ENCODE assay signal across 10 cellular contexts in genomic region chr11:2150206-2150847, GRCh38. TPM values are rescaled to one million over a fixed set of nuclear protein-coding genes. Genes with fewer than 3 reads are reported as not detected.
DNase-seq lines count a peak whose midpoint lies in the region; ATAC-seq, FAIRE-seq and TF ChIP-seq lines count a peak whose summit lies in the region.
"Had no signal": no experiment of that assay in that cellular context is flagged by ENCODE, and none has a peak within 500 bp of the region (broad histone marks: within the 10 kb centered on the region; RNA-seq: fewer than 3 reads in every experiment).

No MANE protein-coding gene starts in this region.

- no peak overlapping the region for H3K27ac ChIP-seq in HCT116 (ENCODE audit: low read depth, low read length)

- H3K4me2 ChIP-seq in HCT116 (ENCODE audit: low read length) = no peak overlapping the region

- POLR2A ChIA-PET in HCT116 (lab: Charles Lee) = interaction anchor here (0.8 to 2.9 kb wide), 4 partner anchors 113 to 316 kb away, joined by 3 to 14 read pairs (median 3); partner anchors contain the start of gene SYT8

- H3K9me3 Mint-ChIP-seq in activated T-helper 17 cell treated with anti-CD3 and anti-CD28 coated beads, Interleukin-2, amount 50 U/mL, for 72 hours = no peaks in the 10 kb centered on the region

- TF ChIP-seq POLR2A in HCT116 (IDR thresholded peaks at IDR 0.05; ENCODE audit: borderline replicate concordance, extremely low read depth, insufficient read depth, insufficient read length) = no peak

- RAD21 ChIA-PET in HCT116 (lab: Charles Lee; ENCODE audit: low non-redundant PET in 1 of 2, low total read pairs in 2 of 2, uncharacterized antibody in 2 of 2, unreplicated experiment in 2 of 2) = interaction anchor here (0.9 to 4.5 kb wide), 7 partner anchors 112 to 498 kb away, joined by 4 to 55 read pairs (median 18); no protein-coding TSS in a partner anchor

- H3K27me3 ChIP-seq in HCT116 (ENCODE audit: insufficient read depth, low read length) = no peaks in the 10 kb centered on the region; the same call in 1 of the 2 replicates

- no peaks in the 10 kb centered on the region for H4K20me1 ChIP-seq in HCT116 (ENCODE audit: insufficient read depth)

- peak; percentile 43 for ATAC-seq in HCT116
- no peak for ATAC-seq in GM21529 (IDR thresholded peaks at IDR 0.05; ENCODE audit: unreplicated experiment)
- ATAC-seq in HG03175 (IDR thresholded peaks at IDR 0.05; ENCODE audit: unreplicated experiment) = no peak
- ATAC-seq in activated T-helper 17 cell treated with anti-CD3 and anti-CD28 coated beads, Interleukin-2, amount 50 U/mL, for 72 hours (replicated peaks) = no peak
- ATAC-seq in HG02588 (IDR thresholded peaks at IDR 0.05; ENCODE audit: unreplicated experiment) = no peak

- no TSS peak for BruUV-seq in HCT116 (replicated peaks; lab: Mats Ljungman, UMichigan)

- H3K4me3 Mint-ChIP-seq in activated T-helper 17 cell treated with anti-CD3 and anti-CD28 coated beads, Interleukin-2, amount 50 U/mL, for 72 hours = no peak overlapping the region

- no peaks in the 10 kb centered on the region for H3K9me3 ChIP-seq in HCT116 (ENCODE audit: control insufficient read depth in 1 of 2, insufficient read depth in 1 of 2, low read depth in 1 of 2, low read length in 2 of 2)

- no peak overlapping the region for H3K9ac ChIP-seq in HCT116 (ENCODE audit: low read length)

- in situ Hi-C loops in ACHN (cut with HindIII; ENCODE audit: low pct_ligation_motif_present, low pct_unique_long_range_greater_than_20kb, low sequenced_read_pairs) = no loop called here

- H3K4me3 ChIP-seq in HCT116 (replicated peaks in 1 of 2; ENCODE audit: low read depth in 1 of 2, low read length in 2 of 2) = no peak overlapping the region

- DNase-seq in ACHN (peak; percentile 47), HCT116 (ENCODE audit: low read depth, low spot score) (peak; percentile 62), inferior parietal cortex (ENCODE audit: extremely low spot score) (peak; percentile 17)
- DNase-seq: aorta, NCI-H1930 had no signal

- no peak overlapping the region for H2AFZ ChIP-seq in HCT116 (ENCODE audit: low read depth, low read length, poor library complexity, severe bottlenecking)

- H3K4me1 ChIP-seq in HCT116 (ENCODE audit: control insufficient read depth in 1 of 2, insufficient read depth in 2 of 2, low read length in 2 of 2) = peaks cover 0 to 4% of the 10 kb centered on the region in 2 experiments; a peak in 1 of 4 replicates

- H3K9me2 ChIP-seq in HCT116 (ENCODE audit: insufficient read depth) = no peaks in the 10 kb centered on the region

- TF ChIP-seq RAD21 in HCT116 (IDR thresholded peaks at IDR 0.05; ENCODE audit: low read depth) = peak; percentile 95

- TF ChIP-seq CTCF in HCT116 (IDR thresholded peaks at IDR 0.05 in 2 of 3, conservative IDR thresholded peaks at IDR 0.05 in 1 of 3; ENCODE audit: borderline replicate concordance in 1 of 3, insufficient read depth in 1 of 3, low read depth in 2 of 3, low read length in 2 of 3) = peak; percentile 61 to 93 (median 66)

- no peaks in the 10 kb centered on the region for H3K79me2 ChIP-seq in HCT116 (ENCODE audit: insufficient read depth, low read length)

- no peak overlapping the region for H3K27ac Mint-ChIP-seq in activated T-helper 17 cell treated with anti-CD3 and anti-CD28 coated beads, Interleukin-2, amount 50 U/mL, for 72 hours

- H3K27me3 Mint-ChIP-seq in activated T-helper 17 cell treated with anti-CD3 and anti-CD28 coated beads, Interleukin-2, amount 50 U/mL, for 72 hours = peaks cover 46% of the 10 kb centered on the region

- no peaks in the 10 kb centered on the region for H3K36me3 ChIP-seq in HCT116 (ENCODE audit: control insufficient read depth in 1 of 2, insufficient read depth in 2 of 2, low read length in 2 of 2)

- intact Hi-C loops in HCT116 (cut with micrococcal nuclease) = loop anchor here (1.0 to 5.0 kb wide), 2 partner anchors 268 to 443 kb away; no protein-coding TSS in a partner anchor

- peak; percentile 68 for FAIRE-seq in TTC549 (lab: Jason Lieb, UNC)

- H3K4me1 Mint-ChIP-seq in activated T-helper 17 cell treated with anti-CD3 and anti-CD28 coated beads, Interleukin-2, amount 50 U/mL, for 72 hours = no peaks in the 10 kb centered on the region

- no peaks in the 10 kb centered on the region for H3K36me3 Mint-ChIP-seq in activated T-helper 17 cell treated with anti-CD3 and anti-CD28 coated beads, Interleukin-2, amount 50 U/mL, for 72 hours (ENCODE audit: low read depth)

- CTCF ChIA-PET in HCT116 (lab: Charles Lee) = interaction anchor here (1.2 to 11.5 kb wide), 23 partner anchors 8 to 603 kb away, joined by 3 to 351 read pairs (median 11); partner anchors contain the start of genes MRPL23, SYT8 and TNNI2

TF ChIP-seq in HCT116, 20 proteins besides CTCF, POLR2A, EP300 and RAD21 (continues in another document):
- TF ChIP-seq ATF3 (IDR thresholded peaks at IDR 0.05) (no peak), ZBTB33 (IDR thresholded peaks at IDR 0.05; ENCODE audit: extremely low read depth, insufficient replicate concordance, low read length) (no peak), ELF1 (IDR thresholded peaks at IDR 0.05; ENCODE audit: borderline replicate concordance, low read depth) (no peak), CEBPB (IDR thresholded peaks at IDR 0.05; ENCODE audit: low read depth) (no peak), FOSL1 (IDR thresholded peaks at IDR 0.05; ENCODE audit: low read depth) (no peak), MAX (IDR thresholded peaks at IDR 0.05) (no peak), YY1 (IDR thresholded peaks at IDR 0.05; ENCODE audit: extremely low read depth, insufficient replicate concordance, low read depth, low read length) (no peak), EGR1 (IDR thresholded peaks at IDR 0.05; ENCODE audit: low read depth) (no peak), SRF (IDR thresholded peaks at IDR 0.05; ENCODE audit: low read depth) (no peak), ZNF274 (IDR thresholded peaks at IDR 0.05; ENCODE audit: low read depth, low read length) (no peak), EZH2phosphoT487 (IDR thresholded peaks at IDR 0.05; ENCODE audit: borderline replicate concordance) (no peak), JUND (IDR thresholded peaks at IDR 0.05) (no peak), EZH2 (IDR thresholded peaks at IDR 0.05) (no peak), REST (IDR thresholded peaks at IDR 0.05; ENCODE audit: low read depth) (no peak), SIN3A (IDR thresholded peaks at IDR 0.05; ENCODE audit: low read depth) (no peak)

RNA-seq across cellular contexts. Expression of gene INS, which starts 10.7 kb away (rescaled TPM):
- 0.44 TPM for total RNA-seq in HCT116 (2021; ENCODE audit: unreplicated experiment)
- polyA plus RNA-seq in HCT116 (2012) = not detected in 2 replicates
- not detected for total RNA-seq in activated T-helper 17 cell treated with anti-CD3 and anti-CD28 coated beads, Interleukin-2, amount 50 U/mL, for 72 hours

RNA-seq across cellular contexts. Expression of gene IGF2, which starts 11.1 kb away (rescaled TPM):
- 17.9 TPM for total RNA-seq in HCT116 (2021; ENCODE audit: unreplicated experiment)
- 12.4 and 15.4 TPM in 2 replicates for polyA plus RNA-seq in HCT116 (2012)
- 100 to 1,000 TPM in 1 of 2 donors, 1 to 10 TPM in 1; 7.4 to 287 TPM for total RNA-seq in activated T-helper 17 cell treated with anti-CD3 and anti-CD28 coated beads, Interleukin-2, amount 50 U/mL, for 72 hours

RNA-seq across cellular contexts. Expression of gene TH, which starts 21.3 kb away (rescaled TPM):
- not detected for total RNA-seq in HCT116 (2021; ENCODE audit: unreplicated experiment)
- polyA plus RNA-seq in HCT116 (2012) = 0.31 TPM in 1 of 2 replicates, not detected in the other
- not detected for total RNA-seq in activated T-helper 17 cell treated with anti-CD3 and anti-CD28 coated beads, Interleukin-2, amount 50 U/mL, for 72 hours
- polyA plus RNA-seq: aorta had no signal
